8 cellular contexts compared by ENCODE assay signal in genomic region chr10:26725837-26726727, GRCh38. TPM values are rescaled to one million over a fixed set of nuclear protein-coding genes. Genes with fewer than 3 reads are reported as not detected.
DNase-seq lines count a peak whose midpoint lies in the region; ATAC-seq lines count a peak whose summit lies in the region.

No MANE protein-coding gene starts in this region.

- H3K27ac Mint-ChIP-seq in activated CD8-positive, alpha-beta memory T cell treated with anti-CD3 and anti-CD28 coated beads, Interleukin-2, amount 10 ng/mL, durations not matched to agents 7 days and 5 days, result peak overlapping the region; percentile 28

- DNase-seq in activated CD8-positive, alpha-beta memory T cell treated with anti-CD3 and anti-CD28 coated beads, Interleukin-2, amount 10 ng/mL, durations not matched to agents 7 days and 5 days, result peak; percentile 55
- DNase-seq in activated CD8-positive, alpha-beta memory T cell treated with anti-CD3 and anti-CD28 coated beads, Interleukin-2, amount 50 U/mL, for 48 hours, result no peak
- DNase-seq in HUDEP-2 (lab: John Stamatoyannopoulos, UW; ENCODE audit: unreplicated experiment in 76 of 76) (peak in 51 of 76 experiments; percentile 1 to 61 (median 16)), SK-MEL-5 (ENCODE audit: low read depth, low spot score) (peak; percentile 56), astrocyte of the hippocampus (ENCODE audit: low read depth, low spot score) (peak; percentile 93), hippocampal formation (lab: John Stamatoyannopoulos, UW) (peak; percentile 31 to 74), skeletal muscle cell (ENCODE audit: low read depth) (peak; percentile 16)

- ATAC-seq in activated CD8-positive, alpha-beta memory T cell treated with anti-CD3 and anti-CD28 coated beads, Interleukin-2, amount 10 ng/mL, durations not matched to agents 7 days and 5 days, result no peak
- ATAC-seq in GM19328 (IDR thresholded peaks at IDR 0.05; ENCODE audit: unreplicated experiment), result no peak

- no peak overlapping the region for H3K4me3 ChIP-seq in skeletal muscle cell (ENCODE audit: low read depth, low read length)

- in situ Hi-C loops in SK-MEL-5 (cut with HindIII; ENCODE audit: low pct_unique_long_range_greater_than_20kb, low sequenced_read_pairs), result no loop called here

- CTCF ChIA-PET in activated CD8-positive, alpha-beta memory T cell treated with anti-CD3 and anti-CD28 coated beads, Interleukin-2, amount 10 ng/mL, durations not matched to agents 7 days and 5 days (lab: Charles Lee), result interaction anchor here (0.6 to 3.5 kb wide), 30 partner anchors 10 to 405 kb away, joined by 3 to 65 read pairs (median 4); partner anchors contain the start of genes ABI1 and PDSS1

- H3K9me3 Mint-ChIP-seq in activated CD8-positive, alpha-beta memory T cell treated with anti-CD3 and anti-CD28 coated beads, Interleukin-2, amount 10 ng/mL, durations not matched to agents 7 days and 5 days (ENCODE audit: low read depth), result no peaks in the 10 kb centered on the region

- peaks cover 40% of the 10 kb centered on the region for H3K36me3 Mint-ChIP-seq in activated CD8-positive, alpha-beta memory T cell treated with anti-CD3 and anti-CD28 coated beads, Interleukin-2, amount 10 ng/mL, durations not matched to agents 7 days and 5 days

- no peak overlapping the region for H3K4me3 Mint-ChIP-seq in activated CD8-positive, alpha-beta memory T cell treated with anti-CD3 and anti-CD28 coated beads, Interleukin-2, amount 10 ng/mL, durations not matched to agents 7 days and 5 days

- H3K27me3 Mint-ChIP-seq in activated CD8-positive, alpha-beta memory T cell treated with anti-CD3 and anti-CD28 coated beads, Interleukin-2, amount 10 ng/mL, durations not matched to agents 7 days and 5 days, result no peaks in the 10 kb centered on the region

- peaks cover 18% of the 10 kb centered on the region for H3K4me1 Mint-ChIP-seq in activated CD8-positive, alpha-beta memory T cell treated with anti-CD3 and anti-CD28 coated beads, Interleukin-2, amount 10 ng/mL, durations not matched to agents 7 days and 5 days

RNA-seq across cellular contexts. Expression of gene PDSS1, which starts 28.6 kb away (rescaled TPM):
- total RNA-seq in activated CD8-positive, alpha-beta memory T cell treated with anti-CD3 and anti-CD28 coated beads, Interleukin-2, amount 10 ng/mL, durations not matched to agents 7 days and 5 days, result 10 to 100 TPM; 19.3 to 24.1 TPM
- 16.9 and 17.2 TPM in 2 replicates for total RNA-seq in SK-MEL-5 (2014; rRNA removed; shearing (Covaris generic))
- 14.0 and 16.9 TPM in 2 replicates for polyA plus RNA-seq in SK-MEL-5 (2015; cell fraction: cytosol; rRNA removed)
- 38.1 and 39.6 TPM in 2 replicates for polyA plus RNA-seq in SK-MEL-5 (2015; cell fraction: nucleus; rRNA removed)
